In genomic region chr7:37481154-37481553, GRCh38 we compare ENCODE assay signal across 21 cellular contexts.
"Had no signal": no experiment of that assay in that cellular context is flagged by ENCODE, and none has a peak within 500 bp of the region (broad histone marks: within the 10 kb centered on the region; RNA-seq: fewer than 3 reads in every experiment).

No MANE protein-coding gene starts in this region.

- H3K27me3 ChIP-seq: cardiac muscle cell, esophagus muscularis mucosa, gastrocnemius medialis, right lobe of liver, tibial artery had no signal

- H3K27ac ChIP-seq: cardiac muscle cell, right lobe of liver, tibial artery had no signal

- H3K4me3 Mint-ChIP-seq: activated B cell treated with CpG ODN at 0.5 μM for 24 hours; activated naive CD8-positive, alpha-beta T cell treated with anti-CD3 and anti-CD28 coated beads, Interleukin-2, amount 10 ng/mL, durations not matched to agents 7 days and 5 days; effector memory CD8-positive, alpha-beta T cell; nephron; T-helper 1 cell treated with Interleukin-12 subunit alpha and Interleukin-12 subunit beta and Interleukin-4 antibody, amounts not matched to agents 30 μg/mL and 1 μg/mL, for 36 hours had no signal

- H3K36me3 ChIP-seq: cardiac muscle cell, esophagus muscularis mucosa, gastrocnemius medialis, right lobe of liver, tibial artery had no signal

- ATAC-seq: effector memory CD8-positive, alpha-beta T cell; gastrocnemius medialis; right lobe of liver had no signal

- H3K9me3 ChIP-seq: esophagus muscularis mucosa, gastrocnemius medialis, right lobe of liver, tibial artery had no signal

- H3K27ac Mint-ChIP-seq: activated B cell treated with CpG ODN at 0.5 μM for 24 hours; activated naive CD8-positive, alpha-beta T cell treated with anti-CD3 and anti-CD28 coated beads, Interleukin-2, amount 10 ng/mL, durations not matched to agents 7 days and 5 days; effector memory CD8-positive, alpha-beta T cell; nephron; T-helper 1 cell treated with Interleukin-12 subunit alpha and Interleukin-12 subunit beta and Interleukin-4 antibody, amounts not matched to agents 30 μg/mL and 1 μg/mL, for 36 hours had no signal

- H3K4me3 ChIP-seq: cardiac muscle cell, esophagus muscularis mucosa, gastrocnemius medialis, right lobe of liver, tibial artery had no signal

- DNase-seq: activated B cell treated with CpG ODN at 0.5 μM for 24 hours; activated CD4-positive, alpha-beta T cell treated with anti-CD3 and anti-CD28 coated beads for 4 hours; activated CD4-positive, alpha-beta T cell treated with anti-CD3 and anti-CD28 coated beads, Interleukin-2, amount 50 U/mL, for 48 hours; activated naive CD4-positive, alpha-beta T cell treated with Interleukin-2 at 50 U/mL for 16 hours; activated naive CD8-positive, alpha-beta T cell treated with anti-CD3 and anti-CD28 coated beads, Interleukin-2, amount 10 ng/mL, durations not matched to agents 7 days and 5 days; activated T-cell treated with anti-CD3 and anti-CD28 coated beads, Interleukin-2, amount 50 U/mL, for 48 hours; amniotic stem cell; effector memory CD8-positive, alpha-beta T cell; gastrocnemius medialis; mesenchymal stem cell; right lobe of liver; small intestine; stimulated activated CD4-positive, alpha-beta T cell treated with anti-CD3 and anti-CD28 coated beads, Interleukin-2, amount 100 ng/mL, for 48 hours; stimulated activated CD8-positive, alpha-beta memory T cell treated with anti-CD3 and anti-CD28 coated beads, Interleukin-4, amount 100 ng/mL, for 48 hours; stimulated activated naive CD4-positive, alpha-beta T cell; T1000 had no signal

- H3K4me1 ChIP-seq: gastrocnemius medialis, right lobe of liver, tibial artery had no signal

- H3K4me1 Mint-ChIP-seq: activated B cell treated with CpG ODN at 0.5 μM for 24 hours; activated naive CD8-positive, alpha-beta T cell treated with anti-CD3 and anti-CD28 coated beads, Interleukin-2, amount 10 ng/mL, durations not matched to agents 7 days and 5 days had no signal
